Comparison of ENCODE assay signal across 25 cellular contexts in genomic region chr6:3609388-3609787, GRCh38.
"Had no signal": no experiment of that assay in that cellular context is flagged by ENCODE, and none has a peak within 500 bp of the region (broad histone marks: within the 10 kb centered on the region; RNA-seq: fewer than 3 reads in every experiment).

No MANE protein-coding gene starts in this region.

- H3K9me3 ChIP-seq: colonic mucosa, esophagus squamous epithelium, gastroesophageal sphincter, mucosa of descending colon, prostate gland, right atrium auricular region, upper lobe of left lung had no signal

- H3K4me1 ChIP-seq: colonic mucosa, prostate gland, right atrium auricular region, upper lobe of left lung had no signal

- H3K4me3 ChIP-seq: colonic mucosa, esophagus squamous epithelium, gastroesophageal sphincter, mucosa of descending colon, prostate gland, right atrium auricular region, upper lobe of left lung had no signal

- H3K27me3 ChIP-seq: colonic mucosa, esophagus squamous epithelium, gastroesophageal sphincter, right atrium auricular region, upper lobe of left lung had no signal

- H3K27ac Mint-ChIP-seq: activated naive CD4-positive, alpha-beta T cell treated with anti-CD3 and anti-CD28 coated beads for 36 hours; activated naive CD8-positive, alpha-beta T cell treated with anti-CD3 and anti-CD28 coated beads, Interleukin-2, amount 10 ng/mL, durations not matched to agents 7 days and 5 days; endodermal cell; memory B cell; naive B cell; T-cell; T-helper 2 cell treated with Interferon-gamma antibody and Interleukin-4, amounts not matched to agents 5 μg/mL and 100 μg/mL, for 36 hours; WTC11 had no signal

- H3K36me3 ChIP-seq: colonic mucosa, esophagus squamous epithelium, gastroesophageal sphincter, prostate gland, right atrium auricular region, upper lobe of left lung had no signal

- H3K4me3 Mint-ChIP-seq: activated naive CD4-positive, alpha-beta T cell treated with anti-CD3 and anti-CD28 coated beads for 36 hours; activated naive CD8-positive, alpha-beta T cell treated with anti-CD3 and anti-CD28 coated beads, Interleukin-2, amount 10 ng/mL, durations not matched to agents 7 days and 5 days; activated T-cell treated with anti-CD3 and anti-CD28 coated beads, Interleukin-2, amount 50 U/mL, for 72 hours; endodermal cell; memory B cell; T-cell; T-helper 2 cell treated with Interferon-gamma antibody and Interleukin-4, amounts not matched to agents 5 μg/mL and 100 μg/mL, for 36 hours; WTC11 had no signal

- H3K4me1 Mint-ChIP-seq: activated naive CD8-positive, alpha-beta T cell treated with anti-CD3 and anti-CD28 coated beads, Interleukin-2, amount 10 ng/mL, durations not matched to agents 7 days and 5 days; endodermal cell; memory B cell; naive B cell; T-cell had no signal

- FAIRE-seq: bronchial epithelial cell, islet of Langerhans had no signal

- DNase-seq: activated effector memory CD4-positive, alpha-beta T cell treated with Interleukin-2 at 50 U/mL for 16 hours; activated naive CD4-positive, alpha-beta T cell treated with anti-CD3 and anti-CD28 coated beads for 36 hours; activated naive CD8-positive, alpha-beta T cell treated with anti-CD3 and anti-CD28 coated beads, Interleukin-2, amount 10 ng/mL, durations not matched to agents 7 days and 5 days; activated T-cell treated with anti-CD3 and anti-CD28 coated beads, Interleukin-2, amount 50 U/mL, for 72 hours; amniotic stem cell; colonic mucosa; endodermal cell; esophagus squamous epithelium; hypothalamus; left colon; mucosa of descending colon; naive B cell; stimulated activated CD4-positive, alpha-beta T cell treated with anti-CD3 and anti-CD28 coated beads, Interleukin-12 subunit alpha, Interleukin-12 subunit beta, amount 100 ng/mL, for 4 hours; stimulated activated CD4-positive, alpha-beta T cell treated with anti-CD3 and anti-CD28 coated beads, Interleukin-4, amount 100 ng/mL, for 4 hours; stimulated activated naive CD8-positive, alpha-beta T cell treated with anti-CD3 and anti-CD28 coated beads, Interleukin-15, Interleukin-2, amounts not matched to agents 100 U/mL and 50 U/mL, for 24 hours; T-cell; upper lobe of left lung had no signal

- H3K36me3 Mint-ChIP-seq: activated naive CD8-positive, alpha-beta T cell treated with anti-CD3 and anti-CD28 coated beads, Interleukin-2, amount 10 ng/mL, durations not matched to agents 7 days and 5 days; memory B cell; naive B cell; T-cell; WTC11 had no signal

- ATAC-seq: activated T-cell treated with anti-CD3 and anti-CD28 coated beads, Interleukin-2, amount 50 U/mL, for 72 hours; gastroesophageal sphincter; left colon; mucosa of descending colon; stimulated activated naive CD8-positive, alpha-beta T cell treated with anti-CD3 and anti-CD28 coated beads, Interleukin-15, Interleukin-2, amounts not matched to agents 100 U/mL and 50 U/mL, for 24 hours; T-cell; WTC11 had no signal

- H3K9me3 Mint-ChIP-seq: activated naive CD4-positive, alpha-beta T cell treated with anti-CD3 and anti-CD28 coated beads for 36 hours; activated naive CD8-positive, alpha-beta T cell treated with anti-CD3 and anti-CD28 coated beads, Interleukin-2, amount 10 ng/mL, durations not matched to agents 7 days and 5 days; activated T-cell treated with anti-CD3 and anti-CD28 coated beads, Interleukin-2, amount 50 U/mL, for 72 hours; endodermal cell; memory B cell; T-cell; T-helper 2 cell treated with Interferon-gamma antibody and Interleukin-4, amounts not matched to agents 5 μg/mL and 100 μg/mL, for 36 hours had no signal

- H3K27ac ChIP-seq: colonic mucosa, gastroesophageal sphincter, prostate gland, right atrium auricular region, upper lobe of left lung had no signal
